Comparison of ENCODE assay signal across 16 cellular contexts in genomic region chr20:40568200-40568599, GRCh38.
"Had no signal": no experiment of that assay in that cellular context is flagged by ENCODE, and none has a peak within 500 bp of the region (broad histone marks: within the 10 kb centered on the region; RNA-seq: fewer than 3 reads in every experiment).

No MANE protein-coding gene starts in this region.

- DNase-seq: activated CD4-positive, CD25-positive, alpha-beta regulatory T cell treated with anti-CD3 and anti-CD28 coated beads, Interleukin-2, amount 50 U/mL, for 72 hours; activated naive CD4-positive, alpha-beta T cell; activated T-cell treated with anti-CD3 and anti-CD28 coated beads for 4 hours; aorta; endodermal cell; head of caudate nucleus; left colon; mesendoderm; nephron progenitor cell; right cardiac atrium; small intestine; stimulated activated CD4-positive, alpha-beta T cell treated with anti-CD3 and anti-CD28 coated beads, Interleukin-4, amount 100 ng/mL, for 24 hours; stimulated activated naive CD4-positive, alpha-beta T cell treated with Interleukin-2 at 50 U/mL for 16 hours; T-helper 1 cell; T1000 had no signal

- H3K27ac ChIP-seq: esophagus muscularis mucosa had no signal

- H3K9me3 ChIP-seq: esophagus muscularis mucosa had no signal

- H3K27me3 ChIP-seq: esophagus muscularis mucosa had no signal

- H3K4me3 ChIP-seq: esophagus muscularis mucosa had no signal

- H3K36me3 ChIP-seq: esophagus muscularis mucosa had no signal

- ATAC-seq: left colon, right cardiac atrium had no signal
